ENCODE assay signal across 14 cellular contexts in the genomic region with DNA sequence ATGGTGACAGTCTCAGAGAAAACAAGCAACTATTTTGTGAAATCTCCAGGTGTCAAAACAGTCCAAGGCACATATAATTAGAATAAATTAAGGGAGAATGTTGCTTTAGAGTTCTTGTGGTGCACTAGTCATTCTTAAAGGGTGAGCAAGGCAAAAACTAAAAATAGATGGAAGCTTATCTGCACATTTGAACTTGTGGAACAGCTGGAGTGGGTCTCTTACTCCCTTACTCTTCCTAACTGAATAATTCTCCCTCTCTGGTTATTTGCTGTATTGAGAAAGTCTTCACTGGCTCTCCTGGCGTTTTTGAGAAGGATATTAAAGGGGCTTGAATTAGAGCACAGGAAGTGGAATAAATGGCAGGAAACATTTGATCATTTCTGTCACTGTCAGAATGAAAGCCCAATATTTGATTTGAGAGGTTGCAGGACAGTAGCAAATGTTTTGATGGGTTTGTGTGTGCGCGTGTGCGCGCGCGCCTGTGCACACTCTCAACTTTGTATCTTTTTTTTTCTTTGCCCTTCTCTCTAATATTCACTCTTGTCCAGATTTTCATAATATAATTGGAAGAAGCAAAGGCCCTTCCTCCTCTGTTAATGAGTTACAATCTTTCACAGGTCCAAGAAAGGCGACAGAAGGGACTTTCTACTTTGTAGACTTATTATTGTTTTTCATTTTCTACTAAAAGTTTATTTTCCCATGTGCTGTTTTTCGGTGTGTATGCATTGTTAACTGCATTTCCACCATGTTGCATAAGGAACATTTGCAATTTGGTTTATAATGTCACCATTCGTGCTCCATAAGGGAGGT. TPM values are rescaled to one million over a fixed set of nuclear protein-coding genes. Genes with fewer than 3 reads are reported as not detected.
DNase-seq lines count a peak whose midpoint lies in the region; ATAC-seq and TF ChIP-seq lines count a peak whose summit lies in the region.
"Had no signal": no experiment of that assay in that cellular context is flagged by ENCODE, and none has a peak within 500 bp of the region (broad histone marks: within the 10 kb centered on the region; RNA-seq: fewer than 3 reads in every experiment).

No MANE protein-coding gene starts in this region.

- H3K4me3 ChIP-seq in IMR-90 (ENCODE audit: insufficient read depth, low read depth, low read length) (no peak overlapping the region), cardiac fibroblast (replicated peaks in 1 of 2; ENCODE audit: low read depth in 2 of 2, low read length in 2 of 2) (no peak overlapping the region), mesenchymal stem cell (ENCODE audit: insufficient read depth in 1 of 2, low read depth in 1 of 2, low read length in 2 of 2) (no peak overlapping the region)
- H3K4me3 ChIP-seq: transverse colon had no signal

- no peak overlapping the region for H2AK9ac ChIP-seq in IMR-90 (replicated peaks; ENCODE audit: low read depth, low read length, poor library complexity)

- H3K79me1 ChIP-seq in IMR-90 (ENCODE audit: low read depth in 1 of 2, low read length in 2 of 2), result peaks cover 47 to 68% of the 10 kb centered on the region in 2 experiments
- H3K79me1 ChIP-seq in mesenchymal stem cell (replicated peaks; ENCODE audit: low read length, poor library complexity, severe bottlenecking), result no peaks in the 10 kb centered on the region

- H3K23ac ChIP-seq in IMR-90 (ENCODE audit: low read depth, low read length) (peak overlapping the region; percentile 52; the same call in 1 of the 2 replicates), mesenchymal stem cell (ENCODE audit: low read length in 2 of 2) (no peak overlapping the region)

- no peak overlapping the region for H2BK12ac ChIP-seq in mesenchymal stem cell (ENCODE audit: low read length in 2 of 2)

- CTCF ChIA-PET in IMR-90 (lab: Yijun Ruan, JAX), result no interaction called here

- H4K8ac ChIP-seq in IMR-90 (ENCODE audit: low read depth in 2 of 2, low read length in 2 of 2), result no peak overlapping the region
- H4K8ac ChIP-seq in mesenchymal stem cell (ENCODE audit: low read length), result no peak overlapping the region

- H3K36me3 ChIP-seq in IMR-90 (ENCODE audit: control insufficient read depth, insufficient read depth, low read length) (no peaks in the 10 kb centered on the region), mesenchymal stem cell (ENCODE audit: control insufficient read depth in 1 of 2, insufficient read depth in 2 of 2, low read depth in 1 of 2, low read length in 2 of 2) (no peaks in the 10 kb centered on the region)
- H3K36me3 ChIP-seq: transverse colon had no signal

- no peak overlapping the region for H2BK20ac ChIP-seq in IMR-90 (ENCODE audit: low read depth, low read length)

- H3K27ac ChIP-seq in IMR-90 (ENCODE audit: insufficient read depth, low read length) (no peak overlapping the region), mesenchymal stem cell (ENCODE audit: low read length, poor library complexity, severe bottlenecking) (no peak overlapping the region)
- H3K27ac ChIP-seq: C4-2B, foreskin keratinocyte, transverse colon had no signal

- H2BK5ac ChIP-seq in IMR-90 (ENCODE audit: low read depth, low read length, poor library complexity, severe bottlenecking) (no peak overlapping the region), mesenchymal stem cell (ENCODE audit: low read depth, low read length, poor library complexity, severe bottlenecking) (no peak overlapping the region)

- H4K91ac ChIP-seq in IMR-90 (ENCODE audit: insufficient read depth, low read depth, low read length) (no peak overlapping the region), mesenchymal stem cell (ENCODE audit: low read length) (no peak overlapping the region)

- no peak overlapping the region for H4K5ac ChIP-seq in IMR-90 (ENCODE audit: low read depth, low read length)

- peaks cover 39% of the 10 kb centered on the region; the same call in 1 of the 2 replicates for H4K20me1 ChIP-seq in IMR-90 (ENCODE audit: insufficient read depth, low read length)

- in situ Hi-C loops in IMR-90 (cut with MboI; ENCODE audit: low sequenced_read_pairs), result no loop called here

- H2BK120ac ChIP-seq in IMR-90 (ENCODE audit: low read depth, low read length) (no peak overlapping the region), mesenchymal stem cell (ENCODE audit: low read depth, low read length) (no peak overlapping the region)

- TF ChIP-seq CTCF in IMR-90 (conservative IDR thresholded peaks at IDR 0.05; ENCODE audit: low read depth, low read length), result no peak
- TF ChIP-seq CTCF in cardiac fibroblast (IDR thresholded peaks at IDR 0.05; ENCODE audit: low read depth, low read length), result no peak

- H3K9ac ChIP-seq in IMR-90 (ENCODE audit: low read depth, low read length), result no peak overlapping the region
- H3K9ac ChIP-seq in mesenchymal stem cell (ENCODE audit: low read length), result no peak overlapping the region

- WGBS in IMR-90 (ENCODE audit: extremely low coverage in 2 of 2, insufficient read length in 1 of 2), 2 experiments, result no CpG with 5 or more reads among the region's 10 CpGs
- 91% methylated on average over 9 of the region's 10 CpGs for WGBS in mesenchymal stem cell

- H3K9me1 ChIP-seq in IMR-90 (ENCODE audit: insufficient read depth, low read length), result peaks cover 3% of the 10 kb centered on the region; the same call in 1 of the 2 replicates

- DNase-seq in AG20443 (ENCODE audit: low spot score), result peak; percentile 19
- peak; percentile 59 for DNase-seq in IMR-90
- peak; percentile 35 to 49 for DNase-seq in cardiac fibroblast (ENCODE audit: low read depth in 2 of 2)
- DNase-seq in mesenchymal stem cell, result peak; percentile 70
- DNase-seq in NCI-H1105 treated with DMSO at 0.1 percent for 48 hours (lab: John Stamatoyannopoulos, UW), result no peak
- DNase-seq in NCI-H2081 (lab: John Stamatoyannopoulos, UW), result no peak
- DNase-seq in NCI-H446 (lab: John Stamatoyannopoulos, UW), result no peak
- no peak for DNase-seq in NCI-H345 treated with DMSO at 0.1 percent for 48 hours (lab: John Stamatoyannopoulos, UW; ENCODE audit: unreplicated experiment)
- DNase-seq: activated T-cell treated with anti-CD3 and anti-CD28 coated beads, Interleukin-2, amount 50 U/mL, for 4 hours; anterior cingulate cortex; foreskin keratinocyte; OCI-M1; transverse colon had no signal

- no peak overlapping the region for H3K14ac ChIP-seq in IMR-90 (replicated peaks; ENCODE audit: low read depth, low read length)
- H3K14ac ChIP-seq in mesenchymal stem cell (ENCODE audit: low read length in 2 of 2), result no peak overlapping the region

- ATAC-seq in IMR-90 (ENCODE audit: low read depth), result peak; percentile 17; the same call in 1 of the 2 replicates
- ATAC-seq: activated T-cell treated with anti-CD3 and anti-CD28 coated beads, Interleukin-2, amount 50 U/mL, for 4 hours; foreskin keratinocyte had no signal

- H3K4me1 ChIP-seq in IMR-90 (ENCODE audit: control insufficient read depth, insufficient read depth, low read length) (peaks cover 9% of the 10 kb centered on the region; the same call in 1 of the 2 replicates), mesenchymal stem cell (ENCODE audit: control insufficient read depth, insufficient read depth, low read depth, low read length) (peaks cover 2% of the 10 kb centered on the region)
- H3K4me1 ChIP-seq: foreskin keratinocyte had no signal

- POLR2A ChIA-PET in IMR-90 (lab: Charles Lee; ENCODE audit: unreplicated experiment), result interaction anchor here (0.6 kb wide), 1 partner anchor 197 kb away, joined by 5 read pairs; no protein-coding TSS in a partner anchor

- H3K9me3 ChIP-seq in IMR-90 (ENCODE audit: control insufficient read depth, insufficient read depth, low read length) (no peaks in the 10 kb centered on the region), mesenchymal stem cell (ENCODE audit: control insufficient read depth, low read length) (no peaks in the 10 kb centered on the region)
- H3K9me3 ChIP-seq: transverse colon had no signal

- peak overlapping the region; percentile 57; the same call in 1 of the 2 replicates for H3K4me2 ChIP-seq in IMR-90 (ENCODE audit: low read depth, low read length)
- H3K4me2 ChIP-seq in mesenchymal stem cell (ENCODE audit: low read length, poor library complexity, severe bottlenecking), result no peak overlapping the region

- no peaks in the 10 kb centered on the region for H3K27me3 ChIP-seq in IMR-90 (ENCODE audit: control insufficient read depth, insufficient read depth, low read length)
- H3K27me3 ChIP-seq in mesenchymal stem cell (ENCODE audit: control insufficient read depth in 1 of 2, insufficient read depth in 1 of 2, low read length in 2 of 2), result no peaks in the 10 kb centered on the region
- H3K27me3 ChIP-seq: foreskin keratinocyte, transverse colon had no signal

- H2AK5ac ChIP-seq in IMR-90 (ENCODE audit: low read depth, low read length) (no peak overlapping the region), mesenchymal stem cell (ENCODE audit: low read length, severe bottlenecking) (no peak overlapping the region)

- no peak overlapping the region for H3K18ac ChIP-seq in IMR-90 (ENCODE audit: low read depth, low read length)
- H3K18ac ChIP-seq in mesenchymal stem cell (ENCODE audit: low read depth in 1 of 2, low read length in 2 of 2), result no peak overlapping the region

- no TSS peak for BruUV-seq in IMR-90 (replicated peaks; lab: Mats Ljungman, UMichigan)

- no peak for TF ChIP-seq RAD21 in IMR-90 (IDR thresholded peaks at IDR 0.05; ENCODE audit: low read length)

- H3K4ac ChIP-seq in IMR-90 (ENCODE audit: low read depth, low read length), result no peak overlapping the region
- no peak overlapping the region for H3K4ac ChIP-seq in mesenchymal stem cell (ENCODE audit: low read depth in 1 of 2, low read length in 2 of 2)

- no peak for TF ChIP-seq POLR2A in IMR-90 (IDR thresholded peaks at IDR 0.05; ENCODE audit: low read depth, low read length)

- no peak overlapping the region for H3K56ac ChIP-seq in IMR-90 (ENCODE audit: extremely low read depth, insufficient read depth, low read length)

- H2BK15ac ChIP-seq in IMR-90 (ENCODE audit: low read depth, low read length) (no peak overlapping the region), mesenchymal stem cell (ENCODE audit: low read depth, poor library complexity, severe bottlenecking) (no peak overlapping the region)

- dilution Hi-C loops in IMR-90 (cut with HindIII; ENCODE audit: low sequenced_read_pairs, unreplicated experiment), result no loop called here

- intact Hi-C loops in IMR-90 (cut with micrococcal nuclease), result no loop called here

- H2AFZ ChIP-seq in IMR-90 (replicated peaks; ENCODE audit: low read length, poor library complexity) (no peak overlapping the region), mesenchymal stem cell (ENCODE audit: low read depth, low read length) (no peak overlapping the region)

TF ChIP-seq in IMR-90, 13 proteins besides CTCF, POLR2A, EP300 and RAD21:
- no peak for TF ChIP-seq MAZ (IDR thresholded peaks at IDR 0.05; ENCODE audit: borderline replicate concordance, low read depth, low read length)
- no peak for TF ChIP-seq NFE2L2 (IDR thresholded peaks at IDR 0.05; ENCODE audit: low read depth, low read length)

RNA-seq across cellular contexts. Expression of a gene that starts 40.9 kb away (rescaled TPM):
- total RNA-seq in IMR-90 (2012; rRNA removed), result 46.4 and 46.9 TPM in 2 replicates
- polyA plus RNA-seq in IMR-90 (2012; rRNA removed), result 10.4 and 11.6 TPM in 2 replicates
- polyA plus RNA-seq in IMR-90 (2012; cell fraction: cytosol; rRNA removed), result 5.6 and 6.4 TPM in 2 replicates
- polyA plus RNA-seq in IMR-90 (2012; cell fraction: nucleus; rRNA removed; ENCODE audit: low replicate concordance), result 34.4 and 43.0 TPM in 2 replicates
- polyA plus RNA-seq in mesenchymal stem cell (2013, experiment 1 of 2), result 16.4 TPM
- polyA plus RNA-seq in mesenchymal stem cell (2013, experiment 2 of 2), result 15.2 TPM

Comparison
In these comparisons a context has a peak if more than half of its experiments do, and no peak if none do; other contexts are left out.
1. DNase-seq: peak in AG20443 (single experiment), IMR-90 (single experiment), cardiac fibroblast (2 of 2) and mesenchymal stem cell (single experiment); none in NCI-H1105 treated with DMSO at 0.1 percent for 48 hours (single experiment), NCI-H2081 (0 of 2), NCI-H446 (0 of 2) and NCI-H345 treated with DMSO at 0.1 percent for 48 hours (single experiment).